In the genomic region with DNA sequence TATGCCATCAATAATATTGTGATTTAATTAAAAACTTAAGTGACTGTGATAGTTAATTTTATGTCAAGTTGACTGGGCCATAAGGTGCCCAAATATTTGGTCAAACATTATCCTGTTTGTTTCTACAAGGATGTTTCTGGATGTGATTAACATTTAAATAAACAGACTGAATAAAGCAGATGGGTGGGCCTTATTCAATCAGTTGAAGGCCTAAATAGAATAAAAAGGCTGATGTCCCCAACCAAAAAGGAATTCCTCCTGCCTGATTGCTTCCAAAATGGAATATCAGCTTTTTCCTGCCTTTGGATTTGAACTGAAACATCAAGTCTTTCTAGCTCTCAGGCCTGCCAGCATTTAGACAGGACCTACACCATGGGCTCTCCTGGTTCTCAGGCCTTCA, we compare ENCODE assay signal across 35 cellular contexts.
"Had no signal": no experiment of that assay in that cellular context is flagged by ENCODE, and none has a peak within 500 bp of the region (broad histone marks: within the 10 kb centered on the region; RNA-seq: fewer than 3 reads in every experiment).

No MANE protein-coding gene starts in this region.

- DNase-seq: Karpas-422, Kasumi-1, MG63, MM.1S, MV-4-11, NCI-H1048, NCI-H1092, NCI-H1092 treated with DMSO at 0.1 percent for 48 hours, NCI-H1105, NCI-H1105 treated with DMSO at 0.1 percent for 48 hours, NCI-H1417, NCI-H1417 treated with DMSO at 0.1 percent for 48 hours, NCI-H1436, NCI-H1436 treated with DMSO at 0.1 percent for 48 hours, NCI-H146, NCI-H1694, NCI-H1694 treated with DMSO at 0.1 percent for 48 hours, NCI-H187, NCI-H187 treated with DMSO at 0.1 percent for 48 hours, NCI-H1930, NCI-H2029, NCI-H2029 treated with DMSO at 0.1 percent for 48 hours, NCI-H2081, NCI-H2081 treated with DMSO at 0.1 percent for 48 hours, NCI-H2107, NCI-H2171, NCI-H2171 treated with DMSO at 0.1 percent for 48 hours, NCI-H2227 treated with DMSO at 0.1 percent for 48 hours, NCI-H226, NCI-H345, NCI-H446, NCI-H446 treated with DMSO at 0.1 percent for 48 hours, NCI-H510A, NCI-H510A treated with DMSO at 0.1 percent for 48 hours, NCI-H524 had no signal

- H3K9me3 ChIP-seq: MG63 had no signal

- H3K27me3 ChIP-seq: MG63 had no signal

- H3K4me3 ChIP-seq: MG63 had no signal

- H3K36me3 ChIP-seq: MG63 had no signal
